Comparison of ENCODE assay signal across 1 cellular context in genomic region chr6:160420253-160420968, GRCh38.
TF ChIP-seq lines count a peak whose summit lies in the region.

No MANE protein-coding gene starts in this region.

TF ChIP-seq in H1, 55 proteins besides CTCF, POLR2A, EP300 and RAD21 (continued from another document):
- TF ChIP-seq MAX (IDR thresholded peaks at IDR 0.05) (no peak), SP1 (IDR thresholded peaks at IDR 0.05; ENCODE audit: low read depth, low read length) (no peak)
TF ChIP-seq in H1: peak in this region for 0.
